12 cellular contexts compared by ENCODE assay signal in genomic region chrX:51837926-51838325, GRCh38. TPM values are rescaled to one million over a fixed set of nuclear protein-coding genes. Genes with fewer than 3 reads are reported as not detected.
DNase-seq lines count a peak whose midpoint lies in the region; ATAC-seq and TF ChIP-seq lines count a peak whose summit lies in the region.
"Had no signal": no experiment of that assay in that cellular context is flagged by ENCODE, and none has a peak within 500 bp of the region (broad histone marks: within the 10 kb centered on the region; RNA-seq: fewer than 3 reads in every experiment).

No MANE protein-coding gene starts in this region.

- peak; percentile 18 for DNase-seq in NCI-H2196 (lab: John Stamatoyannopoulos, UW; ENCODE audit: unreplicated experiment)
- DNase-seq in NCI-H2196 treated with DMSO at 0.1 percent for 48 hours (lab: John Stamatoyannopoulos, UW; ENCODE audit: unreplicated experiment): no peak
- peak; percentile 60 for DNase-seq in left ventricle myocardium superior
- peak; percentile 65 to 77 for DNase-seq in suprapubic skin (ENCODE audit: low spot score in 2 of 2)
- DNase-seq in immature natural killer cell: no peak
- no peak for DNase-seq in stimulated activated naive CD4-positive, alpha-beta T cell treated with Interleukin-2 at 50 U/mL for 16 hours (lab: John Stamatoyannopoulos, UW)
- DNase-seq: activated CD8-positive, alpha-beta memory T cell treated with anti-CD3 and anti-CD28 coated beads for 24 hours; MM.1S had no signal

- H3K27me3 ChIP-seq in suprapubic skin: no peaks in the 10 kb centered on the region
- H3K27me3 ChIP-seq: cardiac muscle cell had no signal

- TF ChIP-seq CTCF in suprapubic skin (IDR thresholded peaks at IDR 0.05): no peak

- no peak overlapping the region for H3K4me3 Mint-ChIP-seq in immature natural killer cell

- no peak for TF ChIP-seq POLR2A in suprapubic skin (IDR thresholded peaks at IDR 0.05)

- ATAC-seq in SK-N-SH treated with all-trans-retinoic acid at 6 μM for 48 hours: peak; percentile 77
- peak; percentile 51 for ATAC-seq in left ventricle myocardium superior
- ATAC-seq in GM21529 (IDR thresholded peaks at IDR 0.05; ENCODE audit: unreplicated experiment): no peak

- WGBS in suprapubic skin: 57% methylated on average over 3 of the region's 3 CpGs

- no peak overlapping the region for H3K27ac Mint-ChIP-seq in immature natural killer cell

- no peak overlapping the region for H3K4me3 ChIP-seq in suprapubic skin
- H3K4me3 ChIP-seq: cardiac muscle cell had no signal

- no peaks in the 10 kb centered on the region for H3K36me3 ChIP-seq in suprapubic skin
- H3K36me3 ChIP-seq: cardiac muscle cell had no signal

- peaks cover 0 to 2% (median 0%) of the 10 kb centered on the region in 3 donors for H3K27me3 Mint-ChIP-seq in immature natural killer cell (ENCODE audit: low read depth in 3 of 3)

- intact Hi-C loops in left ventricle myocardium superior (cut with micrococcal nuclease): no loop called here

- no peaks in the 10 kb centered on the region for H3K4me1 ChIP-seq in suprapubic skin
- H3K4me1 ChIP-seq: parathyroid adenoma had no signal

- TF ChIP-seq EP300 in suprapubic skin (IDR thresholded peaks at IDR 0.05): no peak

- no peaks in the 10 kb centered on the region for H3K36me3 Mint-ChIP-seq in immature natural killer cell

- no peaks in the 10 kb centered on the region for H3K9me3 Mint-ChIP-seq in immature natural killer cell

- no peaks in the 10 kb centered on the region for H3K9me3 ChIP-seq in suprapubic skin

- peaks cover 9 to 20% of the 10 kb centered on the region in 2 donors for H3K4me1 Mint-ChIP-seq in immature natural killer cell

- H3K27ac ChIP-seq in suprapubic skin: no peak overlapping the region
- H3K27ac ChIP-seq: cardiac muscle cell, parathyroid adenoma had no signal

TF ChIP-seq in SK-N-SH treated with all-trans-retinoic acid at 6 μM for 48 hours, 23 proteins besides CTCF, POLR2A, EP300 and RAD21:
- TF ChIP-seq GLIS3 (CRISPR knock-in tag; IDR thresholded peaks at IDR 0.05) (no peak), TCF4 (CRISPR knock-in tag; IDR thresholded peaks at IDR 0.05; ENCODE audit: borderline replicate concordance) (no peak), CREB5 (CRISPR knock-in tag; IDR thresholded peaks at IDR 0.05; ENCODE audit: low read depth) (no peak), PATZ1 (CRISPR knock-in tag; IDR thresholded peaks at IDR 0.05; ENCODE audit: borderline replicate concordance) (no peak), RARB (CRISPR knock-in tag; IDR thresholded peaks at IDR 0.05) (no peak), CSDC2 (CRISPR knock-in tag; IDR thresholded peaks at IDR 0.05) (no peak), BACH2 (CRISPR knock-in tag; IDR thresholded peaks at IDR 0.05; ENCODE audit: borderline replicate concordance) (no peak), ZFP3 (CRISPR knock-in tag; IDR thresholded peaks at IDR 0.05) (no peak), OSR1 (CRISPR knock-in tag; IDR thresholded peaks at IDR 0.05) (no peak), ZNF8 (CRISPR knock-in tag; IDR thresholded peaks at IDR 0.05) (no peak), TOX (CRISPR knock-in tag; IDR thresholded peaks at IDR 0.05; ENCODE audit: borderline replicate concordance) (no peak), PPARA (CRISPR knock-in tag; IDR thresholded peaks at IDR 0.05; ENCODE audit: borderline replicate concordance) (no peak), ZFP30 (CRISPR knock-in tag; IDR thresholded peaks at IDR 0.05) (no peak), POU6F1 (CRISPR knock-in tag; IDR thresholded peaks at IDR 0.05; ENCODE audit: borderline replicate concordance, low read depth) (no peak), ESRRG (CRISPR knock-in tag; IDR thresholded peaks at IDR 0.05) (no peak), ZNF70 (CRISPR knock-in tag; IDR thresholded peaks at IDR 0.05) (no peak)
- TF ChIP-seq, protein P1, sequence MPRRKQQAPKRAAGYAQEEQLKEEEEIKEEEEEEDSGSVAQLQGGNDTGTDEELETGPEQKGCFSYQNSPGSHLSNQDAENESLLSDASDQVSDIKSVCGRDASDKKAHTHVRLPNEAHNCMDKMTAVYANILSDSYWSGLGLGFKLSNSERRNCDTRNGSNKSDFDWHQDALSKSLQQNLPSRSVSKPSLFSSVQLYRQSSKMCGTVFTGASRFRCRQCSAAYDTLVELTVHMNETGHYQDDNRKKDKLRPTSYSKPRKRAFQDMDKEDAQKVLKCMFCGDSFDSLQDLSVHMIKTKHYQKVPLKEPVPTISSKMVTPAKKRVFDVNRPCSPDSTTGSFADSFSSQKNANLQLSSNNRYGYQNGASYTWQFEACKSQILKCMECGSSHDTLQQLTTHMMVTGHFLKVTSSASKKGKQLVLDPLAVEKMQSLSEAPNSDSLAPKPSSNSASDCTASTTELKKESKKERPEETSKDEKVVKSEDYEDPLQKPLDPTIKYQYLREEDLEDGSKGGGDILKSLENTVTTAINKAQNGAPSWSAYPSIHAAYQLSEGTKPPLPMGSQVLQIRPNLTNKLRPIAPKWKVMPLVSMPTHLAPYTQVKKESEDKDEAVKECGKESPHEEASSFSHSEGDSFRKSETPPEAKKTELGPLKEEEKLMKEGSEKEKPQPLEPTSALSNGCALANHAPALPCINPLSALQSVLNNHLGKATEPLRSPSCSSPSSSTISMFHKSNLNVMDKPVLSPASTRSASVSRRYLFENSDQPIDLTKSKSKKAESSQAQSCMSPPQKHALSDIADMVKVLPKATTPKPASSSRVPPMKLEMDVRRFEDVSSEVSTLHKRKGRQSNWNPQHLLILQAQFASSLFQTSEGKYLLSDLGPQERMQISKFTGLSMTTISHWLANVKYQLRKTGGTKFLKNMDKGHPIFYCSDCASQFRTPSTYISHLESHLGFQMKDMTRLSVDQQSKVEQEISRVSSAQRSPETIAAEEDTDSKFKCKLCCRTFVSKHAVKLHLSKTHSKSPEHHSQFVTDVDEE (CRISPR knock-in tag; IDR thresholded peaks at IDR 0.05): no peak
- TF ChIP-seq, protein P2, sequence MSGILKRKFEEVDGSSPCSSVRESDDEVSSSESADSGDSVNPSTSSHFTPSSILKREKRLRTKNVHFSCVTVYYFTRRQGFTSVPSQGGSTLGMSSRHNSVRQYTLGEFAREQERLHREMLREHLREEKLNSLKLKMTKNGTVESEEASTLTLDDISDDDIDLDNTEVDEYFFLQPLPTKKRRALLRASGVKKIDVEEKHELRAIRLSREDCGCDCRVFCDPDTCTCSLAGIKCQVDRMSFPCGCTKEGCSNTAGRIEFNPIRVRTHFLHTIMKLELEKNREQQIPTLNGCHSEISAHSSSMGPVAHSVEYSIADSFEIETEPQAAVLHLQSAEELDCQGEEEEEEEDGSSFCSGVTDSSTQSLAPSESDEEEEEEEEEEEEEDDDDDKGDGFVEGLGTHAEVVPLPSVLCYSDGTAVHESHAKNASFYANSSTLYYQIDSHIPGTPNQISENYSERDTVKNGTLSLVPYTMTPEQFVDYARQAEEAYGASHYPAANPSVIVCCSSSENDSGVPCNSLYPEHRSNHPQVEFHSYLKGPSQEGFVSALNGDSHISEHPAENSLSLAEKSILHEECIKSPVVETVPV (CRISPR knock-in tag; IDR thresholded peaks at IDR 0.05): no peak

RNA-seq across cellular contexts. Expression of gene MAGED1, which starts 55.5 kb away (rescaled TPM):
- total RNA-seq in left ventricle myocardium superior (68.3 TPM), suprapubic skin (10 to 100 TPM; 35.0 to 44.1 (median 39.1) TPM)
- 10 to 100 TPM; 23.3 to 56.0 (median 31.2) TPM for polyA plus RNA-seq in immature natural killer cell

Comparison
In these comparisons a context has a peak if more than half of its experiments do, and no peak if none do; other contexts are left out.
1. DNase-seq: peak in NCI-H2196 (single experiment), left ventricle myocardium superior (single experiment) and suprapubic skin (2 of 2); none in NCI-H2196 treated with DMSO at 0.1 percent for 48 hours (single experiment), immature natural killer cell (0 of 3) and stimulated activated naive CD4-positive, alpha-beta T cell treated with Interleukin-2 at 50 U/mL for 16 hours (single experiment).